ENCODE assay signal across 8 cellular contexts in the genomic region with DNA sequence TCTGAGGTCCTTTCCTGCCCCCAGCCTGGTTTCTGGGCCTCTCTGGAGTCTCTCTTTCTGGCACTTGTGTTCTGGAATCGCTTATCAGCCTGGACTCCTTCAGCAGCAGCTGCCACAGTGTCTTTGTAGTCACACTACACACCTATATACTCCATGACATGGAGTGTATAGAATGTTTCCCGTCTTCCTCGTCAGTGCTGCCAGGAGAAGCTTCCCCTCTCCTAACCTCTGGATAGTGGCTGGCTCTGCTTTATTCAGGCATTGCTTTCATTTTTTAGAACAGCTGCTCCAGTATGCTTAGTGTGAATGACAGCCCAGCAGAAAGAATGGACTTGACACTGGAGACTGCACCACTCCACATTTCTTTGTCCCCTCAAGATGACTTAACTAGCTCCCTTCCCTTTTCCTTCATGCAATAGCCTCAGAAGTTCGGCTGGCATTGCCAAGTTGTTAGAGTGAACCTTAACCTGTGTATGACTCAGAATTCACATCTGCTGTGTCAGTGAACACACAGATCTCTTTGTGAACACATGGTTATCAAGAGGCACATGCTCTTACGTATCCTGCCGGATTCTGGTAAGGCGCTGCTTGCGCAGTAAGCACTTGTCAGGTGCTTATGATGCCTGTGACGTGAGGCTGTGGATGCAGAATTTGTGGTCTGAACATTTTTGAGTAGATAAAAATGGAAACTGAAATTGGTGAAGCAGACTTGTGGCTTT.
DNase-seq lines count a peak whose midpoint lies in the region; ATAC-seq and TF ChIP-seq lines count a peak whose summit lies in the region.

No MANE protein-coding gene starts in this region.

- no peaks in the 10 kb centered on the region for H3K36me3 ChIP-seq in duodenal mucosa (ENCODE audit: control insufficient read depth in 1 of 2, insufficient read depth in 2 of 2, low read length in 2 of 2)
- no peaks in the 10 kb centered on the region for H3K36me3 ChIP-seq in gastrocnemius medialis

- intact Hi-C loops in gastrocnemius medialis (cut with DNase I; ENCODE audit: low total_unique reads) (no loop called here), natural killer cell (cut with micrococcal nuclease) (no loop called here)

- DNase-seq in DMS 273 treated with DMSO at 0.1 percent for 48 hours (lab: John Stamatoyannopoulos, UW) = peak; percentile 44
- DNase-seq in NCI-H226 = peak; percentile 67
- DNase-seq in nephron progenitor cell = no peak
- no peak for DNase-seq in gastrocnemius medialis
- DNase-seq in putamen (ENCODE audit: low spot score) = no peak
- no peak for DNase-seq in natural killer cell
- no peak for DNase-seq in NCI-H146 treated with DMSO at 0.1 percent for 48 hours (lab: John Stamatoyannopoulos, UW; ENCODE audit: unreplicated experiment)

- in situ Hi-C loops in gastrocnemius medialis (cut with MboI; ENCODE audit: low sequenced_read_pairs in 4 of 4) = loop anchor here in 3 of 4 donors (5.0 to 25.0 kb wide), 3 partner anchors 76 to 481 kb away; partner anchors contain the start of gene NEDD4L (in 1 of the 3)

- TF ChIP-seq POLR2A in gastrocnemius medialis (IDR thresholded peaks at IDR 0.05) = no peak

- H3K36me3 Mint-ChIP-seq in nephron progenitor cell (ENCODE audit: low read depth) (no peaks in the 10 kb centered on the region), natural killer cell (no peaks in the 10 kb centered on the region)

- H3K27ac ChIP-seq in duodenal mucosa (ENCODE audit: low read depth, low read length) = peak overlapping the region; percentile 63
- no peak overlapping the region for H3K27ac ChIP-seq in gastrocnemius medialis

- no peak overlapping the region for H3K4me3 Mint-ChIP-seq in nephron progenitor cell
- H3K4me3 Mint-ChIP-seq in natural killer cell = no peak overlapping the region

- H3K4me1 ChIP-seq in duodenal mucosa (ENCODE audit: control insufficient read depth in 1 of 2, insufficient read depth in 2 of 2, low read length in 2 of 2) (peaks cover 17 to 23% of the 10 kb centered on the region in 2 donors), gastrocnemius medialis (no peaks in the 10 kb centered on the region)

- H3K9ac ChIP-seq in duodenal mucosa (ENCODE audit: low read depth in 1 of 2, low read length in 2 of 2) = peak overlapping the region; percentile 35 to 45

- H3K27me3 Mint-ChIP-seq in nephron progenitor cell (ENCODE audit: low read depth, poor library complexity) (no peaks in the 10 kb centered on the region), natural killer cell (ENCODE audit: low read depth in 2 of 2) (no peaks in the 10 kb centered on the region)

- ATAC-seq in gastrocnemius medialis (no peak), natural killer cell (no peak)

- H3K27me3 ChIP-seq in duodenal mucosa (ENCODE audit: control insufficient read depth in 1 of 2, insufficient read depth in 2 of 2, low read length in 2 of 2) (no peaks in the 10 kb centered on the region), gastrocnemius medialis (no peaks in the 10 kb centered on the region)

- H3K4me3 ChIP-seq in duodenal mucosa (ENCODE audit: low read depth in 1 of 2, low read length in 2 of 2) (peak overlapping the region in 1 of 2 donors; percentile 34), gastrocnemius medialis (no peak overlapping the region)

- no peak for TF ChIP-seq CTCF in nephron progenitor cell (IDR thresholded peaks at IDR 0.05)
- no peak for TF ChIP-seq CTCF in gastrocnemius medialis (IDR thresholded peaks at IDR 0.05 in 4 of 5, conservative IDR thresholded peaks at IDR 0.05 in 1 of 5)
- TF ChIP-seq CTCF in natural killer cell (IDR thresholded peaks at IDR 0.05) = no peak

- H3K4me1 Mint-ChIP-seq in nephron progenitor cell = peaks cover 13% of the 10 kb centered on the region
- peaks cover 5% of the 10 kb centered on the region in 2 donors for H3K4me1 Mint-ChIP-seq in natural killer cell

- H3K27ac Mint-ChIP-seq in nephron progenitor cell = peak overlapping the region; percentile 41
- no peak overlapping the region for H3K27ac Mint-ChIP-seq in natural killer cell

- H3K9me3 Mint-ChIP-seq in nephron progenitor cell (no peaks in the 10 kb centered on the region), natural killer cell (no peaks in the 10 kb centered on the region)

- H3K9me3 ChIP-seq in duodenal mucosa (ENCODE audit: control insufficient read depth in 1 of 2, low read length in 2 of 2) (no peaks in the 10 kb centered on the region), gastrocnemius medialis (no peaks in the 10 kb centered on the region)

Comparison
In these comparisons a context has a peak if more than half of its experiments do, and no peak if none do; other contexts are left out.
1. DNase-seq: peak in DMS 273 treated with DMSO at 0.1 percent for 48 hours (single experiment) and NCI-H226 (single experiment); none in nephron progenitor cell (single experiment), gastrocnemius medialis (0 of 2), putamen (single experiment), natural killer cell (single experiment) and NCI-H146 treated with DMSO at 0.1 percent for 48 hours (single experiment).